9 cellular contexts compared by ENCODE assay signal in genomic region chr18:44786697-44787096, GRCh38.
DNase-seq lines count a peak whose midpoint lies in the region; ATAC-seq and TF ChIP-seq lines count a peak whose summit lies in the region.
"Had no signal": no experiment of that assay in that cellular context is flagged by ENCODE, and none has a peak within 500 bp of the region (broad histone marks: within the 10 kb centered on the region; RNA-seq: fewer than 3 reads in every experiment).

No MANE protein-coding gene starts in this region.

- peak overlapping the region; percentile 6 for H3K27ac Mint-ChIP-seq in activated T-cell treated with anti-CD3 and anti-CD28 coated beads, Interleukin-2, amount 50 U/mL, for 72 hours
- no peak overlapping the region for H3K27ac Mint-ChIP-seq in T-helper 2 cell treated with Interferon-gamma antibody and Interleukin-4, amounts not matched to agents 5 μg/mL and 100 μg/mL, for 36 hours
- H3K27ac Mint-ChIP-seq in type B pancreatic cell, result peak overlapping the region; percentile 73

- H3K27me3 Mint-ChIP-seq in activated T-cell treated with anti-CD3 and anti-CD28 coated beads, Interleukin-2, amount 50 U/mL, for 72 hours (ENCODE audit: low read depth), result peaks cover 17% of the 10 kb centered on the region
- peaks cover 7% of the 10 kb centered on the region for H3K27me3 Mint-ChIP-seq in T-helper 2 cell treated with Interferon-gamma antibody and Interleukin-4, amounts not matched to agents 5 μg/mL and 100 μg/mL, for 36 hours (ENCODE audit: low read depth)
- H3K27me3 Mint-ChIP-seq in type B pancreatic cell, result no peaks in the 10 kb centered on the region

- DNase-seq in activated T-cell treated with anti-CD3 and anti-CD28 coated beads, Interleukin-2, amount 50 U/mL, for 72 hours, result no peak
- no peak for DNase-seq in activated T-cell treated with anti-CD3 and anti-CD28 coated beads, Interleukin-2, amount 50 U/mL, for 48 hours
- no peak for DNase-seq in T-helper 2 cell treated with Interferon-gamma antibody and Interleukin-4, amounts not matched to agents 5 μg/mL and 100 μg/mL, for 36 hours (ENCODE audit: low spot score)
- no peak for DNase-seq in type B pancreatic cell (ENCODE audit: extremely low spot score, unreplicated experiment)
- no peak for DNase-seq in upper lobe of right lung
- no peak for DNase-seq in SHP77 (lab: John Stamatoyannopoulos, UW)

- peaks cover 30% of the 10 kb centered on the region for H3K4me1 ChIP-seq in upper lobe of right lung

- no peaks in the 10 kb centered on the region for H3K36me3 ChIP-seq in upper lobe of right lung
- H3K36me3 ChIP-seq: breast epithelium had no signal

- no peak for ATAC-seq in activated T-cell treated with anti-CD3 and anti-CD28 coated beads, Interleukin-2, amount 50 U/mL, for 72 hours (replicated peaks in 1 of 2)
- ATAC-seq in HG02938 (IDR thresholded peaks at IDR 0.05; ENCODE audit: unreplicated experiment), result peak; percentile 93
- ATAC-seq in upper lobe of right lung, result no peak
- ATAC-seq in esophagus mucosa, result no peak

- H3K27ac ChIP-seq in upper lobe of right lung, result no peak overlapping the region
- H3K27ac ChIP-seq: breast epithelium had no signal

- peaks cover 13% of the 10 kb centered on the region for H3K4me1 Mint-ChIP-seq in activated T-cell treated with anti-CD3 and anti-CD28 coated beads, Interleukin-2, amount 50 U/mL, for 72 hours (ENCODE audit: low read depth)
- peaks cover 11% of the 10 kb centered on the region for H3K4me1 Mint-ChIP-seq in T-helper 2 cell treated with Interferon-gamma antibody and Interleukin-4, amounts not matched to agents 5 μg/mL and 100 μg/mL, for 36 hours (ENCODE audit: low read depth)
- peaks cover 65% of the 10 kb centered on the region for H3K4me1 Mint-ChIP-seq in type B pancreatic cell (ENCODE audit: unreplicated experiment)

- no peaks in the 10 kb centered on the region for H3K36me3 Mint-ChIP-seq in activated T-cell treated with anti-CD3 and anti-CD28 coated beads, Interleukin-2, amount 50 U/mL, for 72 hours (ENCODE audit: insufficient read depth in 2 of 2)
- no peaks in the 10 kb centered on the region for H3K36me3 Mint-ChIP-seq in T-helper 2 cell treated with Interferon-gamma antibody and Interleukin-4, amounts not matched to agents 5 μg/mL and 100 μg/mL, for 36 hours (ENCODE audit: low read depth)
- H3K36me3 Mint-ChIP-seq in type B pancreatic cell, result peaks cover 6% of the 10 kb centered on the region

- intact Hi-C loops in upper lobe of right lung (cut with DNase I), result no loop called here

- H3K9me3 ChIP-seq in upper lobe of right lung, result no peaks in the 10 kb centered on the region
- H3K9me3 ChIP-seq: breast epithelium had no signal

- H3K4me3 ChIP-seq in upper lobe of right lung, result no peak overlapping the region
- H3K4me3 ChIP-seq: breast epithelium had no signal

- H3K4me3 Mint-ChIP-seq in activated T-cell treated with anti-CD3 and anti-CD28 coated beads, Interleukin-2, amount 50 U/mL, for 72 hours, result peak overlapping the region; percentile 7 to 35
- peak overlapping the region; percentile 13 for H3K4me3 Mint-ChIP-seq in T-helper 2 cell treated with Interferon-gamma antibody and Interleukin-4, amounts not matched to agents 5 μg/mL and 100 μg/mL, for 36 hours
- H3K4me3 Mint-ChIP-seq in type B pancreatic cell, result peak overlapping the region; percentile 40

- TF ChIP-seq CTCF in type B pancreatic cell (conservative IDR thresholded peaks at IDR 0.05), result no peak
- no peak for TF ChIP-seq CTCF in upper lobe of right lung (IDR thresholded peaks at IDR 0.05)

- H3K27me3 ChIP-seq in upper lobe of right lung, result no peaks in the 10 kb centered on the region
- H3K27me3 ChIP-seq: breast epithelium had no signal

- no peaks in the 10 kb centered on the region for H3K9me3 Mint-ChIP-seq in activated T-cell treated with anti-CD3 and anti-CD28 coated beads, Interleukin-2, amount 50 U/mL, for 72 hours
- no peaks in the 10 kb centered on the region for H3K9me3 Mint-ChIP-seq in T-helper 2 cell treated with Interferon-gamma antibody and Interleukin-4, amounts not matched to agents 5 μg/mL and 100 μg/mL, for 36 hours
- H3K9me3 Mint-ChIP-seq in type B pancreatic cell, result no peaks in the 10 kb centered on the region
